In genomic region chr20:25058051-25058796, GRCh38 we compare ENCODE assay signal across 8 cellular contexts. TPM values are rescaled to one million over a fixed set of nuclear protein-coding genes. Genes with fewer than 3 reads are reported as not detected.
A peak's percentile ranks its signal among the peaks of the same experiment; 100 is the strongest.
DNase-seq lines count a peak whose midpoint lies in the region; ATAC-seq, FAIRE-seq and TF ChIP-seq lines count a peak whose summit lies in the region.

ACSS1 (minus strand) TSS chr20:25058139; CDS start chr20:25058102, 37 bp downstream.

- H3K4me1 ChIP-seq in BLaER1 (peaks cover 55% of the 10 kb centered on the region), adrenal gland (replicated peaks in 1 of 2) (peaks cover 31 to 50% of the 10 kb centered on the region in 2 donors), iPS-15b (ENCODE audit: control insufficient read depth, insufficient read depth, low read length) (no peaks in the 10 kb centered on the region), small intestine (ENCODE audit: control insufficient read depth in 2 of 2, insufficient read depth in 1 of 2, low read depth in 1 of 2, low read length in 1 of 2) (peaks cover 14 to 19% of the 10 kb centered on the region in 2 donors)

- H4K20me1 ChIP-seq in BLaER1, result peaks cover 37% of the 10 kb centered on the region

- DNase-seq in T-helper 1 cell (peak; percentile 57 to 87 (median 65)), adrenal gland (peak; percentile 28 to 69 (median 54)), small intestine (peak; percentile 82), COLO829 (ENCODE audit: low spot score) (no peak)

- FAIRE-seq in small intestine (lab: Jason Lieb, UNC), result no peak

- no peak for TF ChIP-seq CTCF in adrenal gland (IDR thresholded peaks at IDR 0.05)

- peak within 1 kb of the TSS; percentile 97 for H3K4me2 ChIP-seq in BLaER1

- ATAC-seq in GM19043 (IDR thresholded peaks at IDR 0.05; ENCODE audit: low read depth, unreplicated experiment) (peak; percentile 62), HG03342 (IDR thresholded peaks at IDR 0.05; ENCODE audit: unreplicated experiment) (peak; percentile 62)

- intact Hi-C loops in adrenal gland (cut with DNase I), result no loop called here

- 2 to 5% (median 2%) methylated on average over 30 to 52 of the region's 52 CpGs; no CpG with 5 or more reads in 1 of the 4 donors for WGBS in adrenal gland, 4 donors
- WGBS in small intestine, 3 donors, result 4 to 14% (median 13%) methylated on average over 39 to 52 of the region's 52 CpGs

- peak within 1 kb of the TSS; percentile 74 for H3K4me3 ChIP-seq in BLaER1
- H3K4me3 ChIP-seq in adrenal gland, result peak within 1 kb of the TSS; percentile 27 to 79 (median 71)
- peak within 1 kb of the TSS; percentile 67 for H3K4me3 ChIP-seq in iPS-15b (ENCODE audit: low read depth, low read length)
- peak within 1 kb of the TSS; percentile 47 to 90 for H3K4me3 ChIP-seq in small intestine (ENCODE audit: low read depth in 1 of 2, low read length in 2 of 2)

- H3K27ac ChIP-seq in BLaER1, result peak within 1 kb of the TSS; percentile 90
- peak within 1 kb of the TSS; percentile 48 to 94 (median 82) for H3K27ac ChIP-seq in adrenal gland
- H3K27ac ChIP-seq in small intestine (ENCODE audit: low read depth in 1 of 2, low read length in 1 of 2), result peak within 1 kb of the TSS; percentile 95 to 97

- H3K36me3 ChIP-seq in BLaER1, result peaks cover 9% of the 10 kb centered on the region
- no peaks in the 10 kb centered on the region for H3K36me3 ChIP-seq in adrenal gland (replicated peaks in 1 of 2)
- H3K36me3 ChIP-seq in iPS-15b (ENCODE audit: control insufficient read depth, insufficient read depth, low read length), result no peaks in the 10 kb centered on the region
- no peaks in the 10 kb centered on the region for H3K36me3 ChIP-seq in small intestine (ENCODE audit: control insufficient read depth in 2 of 2, insufficient read depth in 2 of 2, low read length in 2 of 2)

- H3K27me3 ChIP-seq in BLaER1, result no peaks in the 10 kb centered on the region
- H3K27me3 ChIP-seq in adrenal gland, result no peaks in the 10 kb centered on the region
- peaks cover 78% of the 10 kb centered on the region for H3K27me3 ChIP-seq in iPS-15b (ENCODE audit: control insufficient read depth, insufficient read depth, low read length)
- H3K27me3 ChIP-seq in small intestine (ENCODE audit: control insufficient read depth in 2 of 2, insufficient read depth in 2 of 2, low read length in 2 of 2), result no peaks in the 10 kb centered on the region

- peak within 1 kb of the TSS; percentile 82 for H3K9ac ChIP-seq in BLaER1
- peak within 1 kb of the TSS; percentile 37 for H3K9ac ChIP-seq in iPS-15b (ENCODE audit: low read depth, low read length)

- peak in 1 of 2 donors; percentile 12 for TF ChIP-seq POLR2A in adrenal gland (IDR thresholded peaks at IDR 0.05)

- H3K9me3 ChIP-seq in BLaER1 (no peaks in the 10 kb centered on the region), adrenal gland (replicated peaks in 1 of 3) (no peaks in the 10 kb centered on the region), iPS-15b (ENCODE audit: control insufficient read depth, insufficient read depth, low read length) (no peaks in the 10 kb centered on the region), small intestine (ENCODE audit: control insufficient read depth, low read depth) (no peaks in the 10 kb centered on the region)

RNA-seq across cellular contexts. Expression of gene ACSS1, which starts in this region (rescaled TPM):
- 10 to 100 TPM in 7 of 8 donors, 1 to 10 TPM in 1; 7.2 to 38.5 (median 18.5) TPM for total RNA-seq in adrenal gland
- polyA plus RNA-seq in adrenal gland (10 to 100 TPM in 2 of 3 donors, 1 to 10 TPM in 1; 7.5 to 12.7 (median 11.6) TPM), small intestine (10 to 100 TPM; 27.9 to 65.8 (median 45.1) TPM)
